ENCODE assay signal across 23 cellular contexts in genomic region chr3:183324083-183324482, GRCh38.
DNase-seq lines count a peak whose midpoint lies in the region; ATAC-seq, FAIRE-seq and TF ChIP-seq lines count a peak whose summit lies in the region.
"Had no signal": no experiment of that assay in that cellular context is flagged by ENCODE, and none has a peak within 500 bp of the region (broad histone marks: within the 10 kb centered on the region; RNA-seq: fewer than 3 reads in every experiment).

No MANE protein-coding gene starts in this region.

- H3K4me3 ChIP-seq in endothelial cell of umbilical vein (replicated peaks in 1 of 3; ENCODE audit: insufficient read depth in 1 of 3, low read depth in 1 of 3, low read length in 3 of 3): no peak overlapping the region
- no peak overlapping the region for H3K4me3 ChIP-seq in OCI-LY7 (ENCODE audit: low read depth, low read length, poor library complexity, severe bottlenecking)
- H3K4me3 ChIP-seq in right cardiac atrium (ENCODE audit: low read length): no peak overlapping the region
- H3K4me3 ChIP-seq: adrenal gland, esophagus squamous epithelium, HAP-1, ovary, right atrium auricular region, upper lobe of left lung had no signal

- no peaks in the 10 kb centered on the region for H3K9me1 ChIP-seq in endothelial cell of umbilical vein (replicated peaks; ENCODE audit: control insufficient read depth, extremely low read depth, insufficient read depth, low read length)

- H3K27ac ChIP-seq in RWPE1 (peak overlapping the region; percentile 48), endothelial cell of umbilical vein (ENCODE audit: insufficient read depth, low read depth, low read length) (no peak overlapping the region), OCI-LY7 (ENCODE audit: low read depth, low read length, poor library complexity, severe bottlenecking) (no peak overlapping the region), right cardiac atrium (ENCODE audit: low read length) (no peak overlapping the region)
- H3K27ac ChIP-seq: adrenal gland, esophagus squamous epithelium, ovary, right atrium auricular region, upper lobe of left lung had no signal

- TF ChIP-seq CTCF in RWPE1 (conservative IDR thresholded peaks at IDR 0.05; ENCODE audit: low read depth): no peak
- no peak for TF ChIP-seq CTCF in endothelial cell of umbilical vein (IDR thresholded peaks at IDR 0.05; ENCODE audit: extremely low read depth in 1 of 2, insufficient read depth in 1 of 2, low read depth in 1 of 2, low read length in 2 of 2)
- no peak for TF ChIP-seq CTCF in OCI-LY7 (conservative IDR thresholded peaks at IDR 0.05; ENCODE audit: low read length)

- no peaks in the 10 kb centered on the region for H3K27me3 ChIP-seq in endothelial cell of umbilical vein (ENCODE audit: control insufficient read depth in 2 of 2, insufficient read depth in 2 of 2, low read length in 2 of 2)
- no peaks in the 10 kb centered on the region for H3K27me3 ChIP-seq in right cardiac atrium (ENCODE audit: control insufficient read depth, insufficient read depth)
- H3K27me3 ChIP-seq: adrenal gland, esophagus squamous epithelium, ovary, right atrium auricular region, upper lobe of left lung had no signal

- no peaks in the 10 kb centered on the region for H3K36me3 ChIP-seq in endothelial cell of umbilical vein (ENCODE audit: control insufficient read depth in 2 of 2, extremely low read depth in 1 of 2, insufficient read depth in 2 of 2, low read length in 2 of 2)
- no peaks in the 10 kb centered on the region for H3K36me3 ChIP-seq in OCI-LY7 (ENCODE audit: insufficient read depth, low read length)
- H3K36me3 ChIP-seq: adrenal gland, esophagus squamous epithelium, HAP-1, ovary, right atrium auricular region, upper lobe of left lung had no signal

- H3K9me2 ChIP-seq in OCI-LY7 (ENCODE audit: insufficient read depth, low read length): no peaks in the 10 kb centered on the region

- no peak overlapping the region for H3K4me2 ChIP-seq in endothelial cell of umbilical vein (ENCODE audit: insufficient read depth, low read length)
- no peak overlapping the region for H3K4me2 ChIP-seq in OCI-LY7 (ENCODE audit: low read length)

- H3K9me3 ChIP-seq in endothelial cell of umbilical vein (replicated peaks; ENCODE audit: control insufficient read depth, insufficient read depth, low read length) (no peaks in the 10 kb centered on the region), OCI-LY7 (ENCODE audit: low read length) (no peaks in the 10 kb centered on the region), right cardiac atrium (ENCODE audit: control insufficient read depth, low read length) (no peaks in the 10 kb centered on the region)
- H3K9me3 ChIP-seq: adrenal gland, esophagus squamous epithelium, HAP-1, ovary, right atrium auricular region, upper lobe of left lung had no signal

- H3K4me1 ChIP-seq in endothelial cell of umbilical vein (ENCODE audit: control insufficient read depth, extremely low read depth, insufficient read depth, low read length) (peaks cover 25% of the 10 kb centered on the region), OCI-LY7 (ENCODE audit: insufficient read depth, low read length, poor library complexity, severe bottlenecking) (no peaks in the 10 kb centered on the region), right cardiac atrium (ENCODE audit: control insufficient read depth, insufficient read depth, low read length) (no peaks in the 10 kb centered on the region)
- H3K4me1 ChIP-seq: esophagus squamous epithelium, right atrium auricular region, upper lobe of left lung had no signal

- TF ChIP-seq POLR2A in endothelial cell of umbilical vein (IDR thresholded peaks at IDR 0.05; ENCODE audit: low read depth, low read length): no peak

- CTCF ChIA-PET in RWPE1 (lab: Yijun Ruan, JAX) (interaction anchor here (0.6 kb wide), 1 partner anchor 136 kb away, joined by 5 read pairs; no protein-coding TSS in a partner anchor), endothelial cell of umbilical vein (lab: Charles Lee) (interaction anchor here (1.4 to 1.8 kb wide), 2 partner anchors 38 to 58 kb away, joined by 4 to 5 read pairs; no protein-coding TSS in a partner anchor), OCI-LY7 (lab: Charles Lee; ENCODE audit: unreplicated experiment) (no interaction called here)

- no peak overlapping the region for H3K9ac ChIP-seq in endothelial cell of umbilical vein (replicated peaks; ENCODE audit: extremely low read depth, insufficient read depth, low read length)

- peak; percentile 48 for FAIRE-seq in endothelial cell of umbilical vein (lab: Jason Lieb, UNC)

- POLR2A ChIA-PET in RWPE1 (lab: Yijun Ruan, JAX; ENCODE audit: low non-redundant PET) (no interaction called here), endothelial cell of umbilical vein (lab: Charles Lee) (no interaction called here), OCI-LY7 (lab: Charles Lee) (interaction anchor here (0.6 to 0.7 kb wide), 3 partner anchors 12 to 1603 kb away, joined by 3 read pairs; no protein-coding TSS in a partner anchor)

- ATAC-seq in right cardiac atrium: no peak
- ATAC-seq: activated CD4-positive, CD25-positive, alpha-beta regulatory T cell treated with anti-CD3 and anti-CD28 coated beads, Interleukin-2, amount 50 U/mL, for 24 hours; activated CD8-positive, alpha-beta T cell treated with anti-CD3 and anti-CD28 coated beads for 36 hours; natural killer cell treated with Interleukin-12 subunit alpha and Interleukin-12 subunit beta and Interleukin-15 and Interleukin-18, amount 100 ng/mL, for 72 hours had no signal

- H2AFZ ChIP-seq in endothelial cell of umbilical vein (ENCODE audit: low read depth, low read length) (no peak overlapping the region), OCI-LY7 (ENCODE audit: low read length) (no peak overlapping the region)

- dilution Hi-C loops in endothelial cell of umbilical vein (cut with MboI; ENCODE audit: extremely low pct_ligation_motif_present, low sequenced_read_pairs): no loop called here

- intact Hi-C loops in endothelial cell of umbilical vein (cut with micrococcal nuclease) (no loop called here), OCI-LY7 (cut with micrococcal nuclease; ENCODE audit: unreplicated experiment) (no loop called here), right cardiac atrium (cut with DNase I) (no loop called here)

- no TSS peak for BruUV-seq in endothelial cell of umbilical vein (replicated peaks; lab: Mats Ljungman, UMichigan)
- BruUV-seq in OCI-LY7 (replicated peaks; lab: Mats Ljungman, UMichigan): no TSS peak

- H4K20me1 ChIP-seq in endothelial cell of umbilical vein (replicated peaks; ENCODE audit: control insufficient read depth, extremely low read depth, insufficient read depth, low read length): no peaks in the 10 kb centered on the region
- H4K20me1 ChIP-seq in OCI-LY7 (ENCODE audit: insufficient read depth, low read length): no peaks in the 10 kb centered on the region

- DNase-seq in ELR (ENCODE audit: low read depth) (peak; percentile 82), RWPE1 (ENCODE audit: low spot score) (peak; percentile 70), endothelial cell of umbilical vein (ENCODE audit: low read depth, low spot score) (peak; percentile 49), iris pigment epithelial cell (ENCODE audit: low read depth) (peak; percentile 56), SKM-1 treated with dmso at 0.1 percent for 144 hours (lab: John Stamatoyannopoulos, UW; ENCODE audit: unreplicated experiment) (no peak), OCI-LY7 (ENCODE audit: low spot score) (no peak), right cardiac atrium (no peak), NCI-H2029 (lab: John Stamatoyannopoulos, UW) (no peak)
- DNase-seq: activated CD8-positive, alpha-beta T cell treated with anti-CD3 and anti-CD28 coated beads for 36 hours; activated T-cell treated with anti-CD3 and anti-CD28 coated beads for 4 hours; adrenal gland; esophagus squamous epithelium; head of caudate nucleus; NCI-H1436 treated with DMSO at 0.1 percent for 48 hours; NCI-H2171; NCI-H526; ovary; T1000; upper lobe of left lung had no signal

- WGBS in right cardiac atrium: 97% methylated on average over 5 of the region's 5 CpGs

- H3K79me2 ChIP-seq in endothelial cell of umbilical vein (ENCODE audit: control insufficient read depth, insufficient read depth, low read length) (no peaks in the 10 kb centered on the region), OCI-LY7 (ENCODE audit: insufficient read depth, low read depth, low read length) (no peaks in the 10 kb centered on the region)

TF ChIP-seq in endothelial cell of umbilical vein, 7 proteins besides CTCF, POLR2A, EP300 and RAD21:
- peak; percentile 14 for TF ChIP-seq JUN (IDR thresholded peaks at IDR 0.05; ENCODE audit: borderline replicate concordance, insufficient read depth, insufficient read length, low read depth)
- TF ChIP-seq MYC (IDR thresholded peaks at IDR 0.05; ENCODE audit: low read depth, low read length): no peak
- peak; percentile 39 for TF ChIP-seq GATA2 (IDR thresholded peaks at IDR 0.05; ENCODE audit: insufficient read depth, insufficient read length, low read depth, low read length)
- peak; percentile 38 for TF ChIP-seq FOS (IDR thresholded peaks at IDR 0.05; ENCODE audit: borderline replicate concordance, insufficient read depth, low read length)
- TF ChIP-seq POLR2AphosphoS5 (IDR thresholded peaks at IDR 0.05; ENCODE audit: insufficient read depth, low read depth, low read length): peak; percentile 34
- TF ChIP-seq EZH2 (IDR thresholded peaks at IDR 0.05; ENCODE audit: borderline replicate concordance, low read depth, low read length, severe bottlenecking): no peak
- TF ChIP-seq MAX (IDR thresholded peaks at IDR 0.05; ENCODE audit: insufficient read depth, insufficient read length): no peak
TF ChIP-seq in endothelial cell of umbilical vein: peak in this region for 4.

Comparison
In these comparisons a context has a peak if more than half of its experiments do, and no peak if none do; other contexts are left out.
1. DNase-seq: peak in ELR (single experiment), RWPE1 (single experiment), endothelial cell of umbilical vein (single experiment) and iris pigment epithelial cell (single experiment); none in SKM-1 treated with dmso at 0.1 percent for 144 hours (single experiment), OCI-LY7 (single experiment), right cardiac atrium (0 of 3) and NCI-H2029 (single experiment).